In genomic region chr6:7047966-7048365, GRCh38 we compare ENCODE assay signal across 13 cellular contexts. TPM values are rescaled to one million over a fixed set of nuclear protein-coding genes. Genes with fewer than 3 reads are reported as not detected.
A peak's percentile ranks its signal among the peaks of the same experiment; 100 is the strongest.
DNase-seq lines count a peak whose midpoint lies in the region; ATAC-seq and TF ChIP-seq lines count a peak whose summit lies in the region.
"Had no signal": no experiment of that assay in that cellular context is flagged by ENCODE, and none has a peak within 500 bp of the region (broad histone marks: within the 10 kb centered on the region; RNA-seq: fewer than 3 reads in every experiment).

No MANE protein-coding gene starts in this region.

- peak overlapping the region; percentile 43 for H3K27ac Mint-ChIP-seq in activated naive CD8-positive, alpha-beta T cell treated with anti-CD3 and anti-CD28 coated beads, Interleukin-2, amount 50 U/mL, for 24 hours
- H3K27ac Mint-ChIP-seq in activated naive CD8-positive, alpha-beta T cell treated with anti-CD3 and anti-CD28 coated beads for 36 hours: no peak overlapping the region
- H3K27ac Mint-ChIP-seq in chondrocyte (ENCODE audit: unreplicated experiment): peak overlapping the region; percentile 72

- peaks cover 18% of the 10 kb centered on the region for H3K27me3 Mint-ChIP-seq in activated naive CD8-positive, alpha-beta T cell treated with anti-CD3 and anti-CD28 coated beads, Interleukin-2, amount 50 U/mL, for 24 hours
- H3K27me3 Mint-ChIP-seq in activated naive CD8-positive, alpha-beta T cell treated with anti-CD3 and anti-CD28 coated beads for 36 hours: peaks cover 4% of the 10 kb centered on the region
- H3K27me3 Mint-ChIP-seq in chondrocyte (ENCODE audit: low read depth): no peaks in the 10 kb centered on the region

- peak overlapping the region; percentile 30 for H3K27ac ChIP-seq in subcutaneous abdominal adipose tissue (ENCODE audit: low read depth, low read length)

- H3K9me3 Mint-ChIP-seq in activated naive CD8-positive, alpha-beta T cell treated with anti-CD3 and anti-CD28 coated beads, Interleukin-2, amount 50 U/mL, for 24 hours: no peaks in the 10 kb centered on the region
- no peaks in the 10 kb centered on the region for H3K9me3 Mint-ChIP-seq in activated naive CD8-positive, alpha-beta T cell treated with anti-CD3 and anti-CD28 coated beads for 36 hours
- no peaks in the 10 kb centered on the region for H3K9me3 Mint-ChIP-seq in chondrocyte (ENCODE audit: low read depth)

- H3K4me3 ChIP-seq in subcutaneous abdominal adipose tissue (ENCODE audit: low read depth in 1 of 5, low read length in 5 of 5) (no peak overlapping the region), MG63 (no peak overlapping the region)
- H3K4me3 ChIP-seq: adrenal gland had no signal

- H3K4me1 Mint-ChIP-seq in activated naive CD8-positive, alpha-beta T cell treated with anti-CD3 and anti-CD28 coated beads, Interleukin-2, amount 50 U/mL, for 24 hours: peaks cover 20% of the 10 kb centered on the region
- peaks cover 16% of the 10 kb centered on the region for H3K4me1 Mint-ChIP-seq in activated naive CD8-positive, alpha-beta T cell treated with anti-CD3 and anti-CD28 coated beads for 36 hours
- H3K4me1 Mint-ChIP-seq in chondrocyte (ENCODE audit: low read depth): peaks cover 27% of the 10 kb centered on the region

- TF ChIP-seq CTCF in chondrocyte (IDR thresholded peaks at IDR 0.05): no peak

- no peaks in the 10 kb centered on the region for H3K27me3 ChIP-seq in subcutaneous abdominal adipose tissue (ENCODE audit: control insufficient read depth in 5 of 5, insufficient read depth in 4 of 5, low read length in 5 of 5)
- no peaks in the 10 kb centered on the region for H3K27me3 ChIP-seq in MG63
- H3K27me3 ChIP-seq: adrenal gland had no signal

- H3K9me3 ChIP-seq in subcutaneous abdominal adipose tissue (ENCODE audit: control insufficient read depth in 5 of 5, low read length in 5 of 5) (no peaks in the 10 kb centered on the region), MG63 (no peaks in the 10 kb centered on the region)
- H3K9me3 ChIP-seq: adrenal gland had no signal

- no peaks in the 10 kb centered on the region for H3K36me3 ChIP-seq in subcutaneous abdominal adipose tissue (ENCODE audit: control insufficient read depth in 5 of 5, insufficient read depth in 5 of 5, low read length in 5 of 5)
- H3K36me3 ChIP-seq in MG63: no peaks in the 10 kb centered on the region
- H3K36me3 ChIP-seq: adrenal gland had no signal

- no peak overlapping the region for H3K4me3 Mint-ChIP-seq in activated naive CD8-positive, alpha-beta T cell treated with anti-CD3 and anti-CD28 coated beads, Interleukin-2, amount 50 U/mL, for 24 hours
- H3K4me3 Mint-ChIP-seq in activated naive CD8-positive, alpha-beta T cell treated with anti-CD3 and anti-CD28 coated beads for 36 hours: no peak overlapping the region
- H3K4me3 Mint-ChIP-seq in chondrocyte (ENCODE audit: unreplicated experiment): no peak overlapping the region

- ATAC-seq in activated naive CD8-positive, alpha-beta T cell treated with anti-CD3 and anti-CD28 coated beads, Interleukin-2, amount 50 U/mL, for 24 hours: peak; percentile 59
- ATAC-seq in stimulated activated naive CD8-positive, alpha-beta T cell treated with anti-CD3 and anti-CD28 coated beads, Interleukin-15, Interleukin-2, amounts not matched to agents 100 U/mL and 50 U/mL, for 24 hours: no peak

- peaks cover 1 to 28% (median 22%) of the 10 kb centered on the region in 5 donors for H3K4me1 ChIP-seq in subcutaneous abdominal adipose tissue (ENCODE audit: control insufficient read depth in 5 of 5, insufficient read depth in 5 of 5, low read length in 5 of 5)

- DNase-seq in activated naive CD8-positive, alpha-beta T cell treated with anti-CD3 and anti-CD28 coated beads, Interleukin-2, amount 50 U/mL, for 24 hours: no peak
- DNase-seq in activated naive CD8-positive, alpha-beta T cell treated with anti-CD3 and anti-CD28 coated beads for 36 hours: no peak
- DNase-seq in NOMO-1 treated with DMSO at 0.1 percent for 48 hours (lab: John Stamatoyannopoulos, UW; ENCODE audit: unreplicated experiment) (peak; percentile 54), chondrocyte (ENCODE audit: low spot score) (no peak), MG63 (no peak)
- no peak for DNase-seq in stimulated activated naive CD8-positive, alpha-beta T cell treated with anti-CD3 and anti-CD28 coated beads, Interleukin-15, Interleukin-2, amounts not matched to agents 100 U/mL and 50 U/mL, for 24 hours
- no peak for DNase-seq in activated naive CD4-positive, alpha-beta T cell treated with Interleukin-2 at 50 U/mL for 16 hours
- DNase-seq: activated CD4-positive, CD25-positive, alpha-beta regulatory T cell; DMS153; NCI-H187; stimulated activated CD4-positive, alpha-beta T cell treated with anti-CD3 and anti-CD28 coated beads, Interleukin-15, amount 100 ng/mL, for 24 hours had no signal

- H3K9ac ChIP-seq in subcutaneous abdominal adipose tissue (ENCODE audit: low read length in 5 of 5): peak overlapping the region in 1 of 5 donors; percentile 16

- H3K36me3 Mint-ChIP-seq in activated naive CD8-positive, alpha-beta T cell treated with anti-CD3 and anti-CD28 coated beads, Interleukin-2, amount 50 U/mL, for 24 hours (ENCODE audit: low read depth): no peaks in the 10 kb centered on the region
- H3K36me3 Mint-ChIP-seq in activated naive CD8-positive, alpha-beta T cell treated with anti-CD3 and anti-CD28 coated beads for 36 hours: no peaks in the 10 kb centered on the region
- no peaks in the 10 kb centered on the region for H3K36me3 Mint-ChIP-seq in chondrocyte (ENCODE audit: low read depth)

RNA-seq across cellular contexts. Expression of gene RREB1, which starts 59.8 kb away (rescaled TPM):
- 10 to 100 TPM; 17.4 to 18.5 TPM for total RNA-seq in activated naive CD8-positive, alpha-beta T cell treated with anti-CD3 and anti-CD28 coated beads for 36 hours
- 25.7 to 29.5 TPM (median 28.4 TPM) in 3 replicates for total RNA-seq in chondrocyte
- total RNA-seq in MG63 (2014; rRNA removed; shearing (Covaris generic); ENCODE audit: low replicate concordance): 16.5 and 17.2 TPM in 2 replicates
